ENCODE assay signal across 13 cellular contexts in genomic region chr7:121195859-121196588, GRCh38.
A peak's percentile ranks its signal among the peaks of the same experiment; 100 is the strongest.
DNase-seq lines count a peak whose midpoint lies in the region; ATAC-seq and TF ChIP-seq lines count a peak whose summit lies in the region.
"Had no signal": no experiment of that assay in that cellular context is flagged by ENCODE, and none has a peak within 500 bp of the region (broad histone marks: within the 10 kb centered on the region; RNA-seq: fewer than 3 reads in every experiment).

No MANE protein-coding gene starts in this region.

- H3K9me3 ChIP-seq in HEK293 (ENCODE audit: control insufficient read depth, insufficient read depth, low read depth, low read length), result no peaks in the 10 kb centered on the region
- H3K9me3 ChIP-seq in ascending aorta, result no peaks in the 10 kb centered on the region
- H3K9me3 ChIP-seq in thoracic aorta, result no peaks in the 10 kb centered on the region
- no peaks in the 10 kb centered on the region for H3K9me3 ChIP-seq in effector memory CD4-positive, alpha-beta T cell (ENCODE audit: control insufficient read depth, low read length)
- H3K9me3 ChIP-seq: lower lobe of right lung, uterus had no signal

- POLR2A ChIA-PET in HEK293 (lab: Yijun Ruan, JAX), result no interaction called here

- TF ChIP-seq CTCF in HEK293 (tag by site-specific recombination; IDR thresholded peaks at IDR 0.05) (no peak), ascending aorta (IDR thresholded peaks at IDR 0.05) (no peak), thoracic aorta (IDR thresholded peaks at IDR 0.05) (no peak)

- no peak overlapping the region for H3K4me3 ChIP-seq in HEK293 (ENCODE audit: low read depth, low read length)
- H3K4me3 ChIP-seq in ascending aorta, result no peak overlapping the region
- H3K4me3 ChIP-seq in thoracic aorta, result peak overlapping the region; percentile 13
- H3K4me3 ChIP-seq in effector memory CD4-positive, alpha-beta T cell (ENCODE audit: insufficient read depth, low read depth, low read length, poor library complexity, severe bottlenecking), result no peak overlapping the region
- H3K4me3 ChIP-seq: lower lobe of right lung, uterus had no signal

- no peaks in the 10 kb centered on the region for H3K4me1 ChIP-seq in HEK293 (ENCODE audit: control insufficient read depth, insufficient read depth, low read length)
- H3K4me1 ChIP-seq in ascending aorta, result peaks cover 0 to 16% of the 10 kb centered on the region in 2 donors
- H3K4me1 ChIP-seq in thoracic aorta (ENCODE audit: control insufficient read depth in 1 of 2, low read depth in 2 of 2), result peaks cover 7 to 33% of the 10 kb centered on the region in 2 donors
- no peaks in the 10 kb centered on the region for H3K4me1 ChIP-seq in effector memory CD4-positive, alpha-beta T cell (ENCODE audit: control insufficient read depth, insufficient read depth, low read length, poor library complexity, severe bottlenecking)
- H3K4me1 ChIP-seq: lower lobe of right lung, uterus had no signal

- CTCF ChIA-PET in HEK293 (lab: Yijun Ruan, JAX), result interaction anchor here (0.6 to 1.0 kb wide), 2 partner anchors 21 to 368 kb away, joined by 3 to 4 read pairs; no protein-coding TSS in a partner anchor

- ATAC-seq in thoracic aorta (ENCODE audit: insufficient number of reproducible peaks, low FRiP score, low read depth) (peak; percentile 66), GM19452 (IDR thresholded peaks at IDR 0.05; ENCODE audit: unreplicated experiment) (no peak)
- ATAC-seq: activated CD8-positive, alpha-beta T cell treated with anti-CD3 and anti-CD28 coated beads, Interleukin-2, amount 10 ng/mL, durations not matched to agents 7 days and 5 days; lower lobe of right lung had no signal

- H3K27me3 ChIP-seq in ascending aorta, result no peaks in the 10 kb centered on the region
- H3K27me3 ChIP-seq in thoracic aorta (replicated peaks; ENCODE audit: insufficient read depth), result no peaks in the 10 kb centered on the region
- no peaks in the 10 kb centered on the region for H3K27me3 ChIP-seq in effector memory CD4-positive, alpha-beta T cell (replicated peaks; ENCODE audit: control insufficient read depth, insufficient read depth, low read length, poor library complexity, severe bottlenecking)
- H3K27me3 ChIP-seq: uterus had no signal

- H3K36me3 ChIP-seq in HEK293 (ENCODE audit: control insufficient read depth in 2 of 2, insufficient read depth in 1 of 2, low read length in 2 of 2) (no peaks in the 10 kb centered on the region), ascending aorta (no peaks in the 10 kb centered on the region), thoracic aorta (no peaks in the 10 kb centered on the region)
- no peaks in the 10 kb centered on the region for H3K36me3 ChIP-seq in effector memory CD4-positive, alpha-beta T cell (ENCODE audit: control insufficient read depth, insufficient read depth, low read length)
- H3K36me3 ChIP-seq: lower lobe of right lung, uterus had no signal

- intact Hi-C loops in ascending aorta (cut with DNase I), result no loop called here

- peak in 1 of 2 donors; percentile 59 for DNase-seq in ascending aorta (ENCODE audit: low spot score in 2 of 2)
- DNase-seq in left kidney (ENCODE audit: low read depth, low spot score), result peak; percentile 45
- no peak for DNase-seq in thoracic aorta (ENCODE audit: low spot score)
- DNase-seq in activated T-cell treated with anti-CD3 and anti-CD28 coated beads, Interleukin-2, amount 50 U/mL, for 1 hour, result no peak
- no peak for DNase-seq in effector memory CD4-positive, alpha-beta T cell
- DNase-seq: activated CD8-positive, alpha-beta T cell treated with anti-CD3 and anti-CD28 coated beads, Interleukin-2, amount 10 ng/mL, durations not matched to agents 7 days and 5 days; lower lobe of right lung; NCI-H146; stimulated activated CD4-positive, alpha-beta T cell treated with anti-CD3 and anti-CD28 coated beads, Interleukin-4, amount 100 ng/mL, for 4 hours; uterus had no signal

- no peak overlapping the region for H3K27ac ChIP-seq in HEK293 (ENCODE audit: extremely low read depth, low read depth, low read length)
- H3K27ac ChIP-seq in ascending aorta, result peak overlapping the region; percentile 19 to 39
- H3K27ac ChIP-seq in thoracic aorta, result peak overlapping the region; percentile 32 to 54
- no peak overlapping the region for H3K27ac ChIP-seq in effector memory CD4-positive, alpha-beta T cell (ENCODE audit: insufficient read depth, low read length, poor library complexity, severe bottlenecking)
- H3K27ac ChIP-seq: HL-60, lower lobe of right lung, uterus had no signal

TF ChIP-seq in HEK293, 187 proteins besides CTCF, POLR2A, EP300 and RAD21:
- TF ChIP-seq BCL11A (tag by site-specific recombination; IDR thresholded peaks at IDR 0.05; ENCODE audit: low read depth) (no peak), ZNF223 (tag by site-specific recombination; IDR thresholded peaks at IDR 0.05) (no peak), PRDM4 (tag by site-specific recombination; IDR thresholded peaks at IDR 0.05) (peak; percentile 35; the same call in 1 of the 2 replicates), ZBTB21 (tag by site-specific recombination; IDR thresholded peaks at IDR 0.05) (no peak)
TF ChIP-seq in HEK293: peak in this region for 1.

Comparison
In these comparisons a context has a peak if more than half of its experiments do, and no peak if none do; other contexts are left out.
1. H3K27ac ChIP-seq: peak in ascending aorta (2 of 2) and thoracic aorta (2 of 2); none in HEK293 (single experiment) and effector memory CD4-positive, alpha-beta T cell (single experiment).